Comparison of ENCODE assay signal across 8 cellular contexts in the genomic region with DNA sequence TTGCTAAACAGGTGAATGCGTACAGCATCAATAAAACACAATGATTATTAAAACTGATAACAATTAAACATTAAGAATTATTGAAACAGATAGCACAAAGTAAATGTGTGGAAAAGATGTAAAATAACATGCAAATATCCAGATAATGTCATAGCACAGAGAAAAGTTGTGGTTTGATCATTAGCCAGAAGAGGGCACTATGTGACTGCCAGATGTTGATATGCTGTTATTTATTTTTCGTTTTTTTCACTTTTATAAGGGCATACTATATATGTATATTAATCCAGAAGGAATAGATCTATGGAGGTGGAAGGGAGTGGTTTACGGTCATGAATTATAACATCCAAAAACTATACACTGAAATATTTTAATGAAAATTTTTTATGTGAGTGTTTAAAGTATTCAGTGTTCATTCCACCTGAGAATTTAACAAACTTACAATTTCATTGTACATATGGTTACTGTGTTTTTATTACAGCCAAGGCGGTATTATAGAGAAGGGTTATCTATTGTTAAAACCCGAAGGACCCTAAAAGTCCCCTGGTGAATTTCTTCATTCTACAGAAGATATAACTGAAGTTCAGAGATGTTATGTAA.
DNase-seq lines count a peak whose midpoint lies in the region; ATAC-seq and TF ChIP-seq lines count a peak whose summit lies in the region.

No MANE protein-coding gene starts in this region.

- H2AK5ac ChIP-seq in IMR-90 (ENCODE audit: low read depth, low read length), result no peak overlapping the region

- peak; percentile 7 for DNase-seq in activated naive CD4-positive, alpha-beta T cell treated with anti-CD3 and anti-CD28 coated beads for 36 hours
- no peak for DNase-seq in activated naive CD4-positive, alpha-beta T cell treated with anti-CD3 and anti-CD28 coated beads, Interleukin-2, amount 10 ng/mL, durations not matched to agents 7 days and 5 days
- peak; percentile 60 for DNase-seq in IMR-90
- no peak for DNase-seq in WTC11 (ENCODE audit: low spot score)
- no peak for DNase-seq in kidney epithelial cell (ENCODE audit: low read depth)
- no peak for DNase-seq in activated CD4-positive, alpha-beta T cell treated with anti-CD3 and anti-CD28 coated beads, Interleukin-2, amount 50 U/mL, for 48 hours
- no peak for DNase-seq in OCI-M2 (lab: John Stamatoyannopoulos, UW; ENCODE audit: unreplicated experiment)

- dilution Hi-C loops in IMR-90 (cut with HindIII; ENCODE audit: low sequenced_read_pairs, unreplicated experiment), result no loop called here

- H3K14ac ChIP-seq in IMR-90 (replicated peaks; ENCODE audit: low read depth, low read length), result no peak overlapping the region

- no peaks in the 10 kb centered on the region for H3K79me1 ChIP-seq in IMR-90 (ENCODE audit: low read depth in 1 of 2, low read length in 2 of 2)

- intact Hi-C loops in activated naive CD4-positive, alpha-beta T cell treated with anti-CD3 and anti-CD28 coated beads for 36 hours (cut with micrococcal nuclease), result loop anchor here (1.0 to 5.0 kb wide), 3 partner anchors 273 to 421 kb away; no protein-coding TSS in a partner anchor
- intact Hi-C loops in IMR-90 (cut with micrococcal nuclease), result loop anchor here (1.0 to 5.0 kb wide), 3 partner anchors 273 to 1094 kb away; no protein-coding TSS in a partner anchor

- no peak overlapping the region for H3K23ac ChIP-seq in IMR-90 (ENCODE audit: low read depth, low read length)

- no peak overlapping the region for H2AFZ ChIP-seq in IMR-90 (replicated peaks; ENCODE audit: low read length, poor library complexity)

- no peaks in the 10 kb centered on the region for H3K36me3 Mint-ChIP-seq in activated naive CD4-positive, alpha-beta T cell treated with anti-CD3 and anti-CD28 coated beads for 36 hours (ENCODE audit: low read depth)
- no peaks in the 10 kb centered on the region for H3K36me3 Mint-ChIP-seq in activated naive CD4-positive, alpha-beta T cell treated with anti-CD3 and anti-CD28 coated beads, Interleukin-2, amount 10 ng/mL, durations not matched to agents 7 days and 5 days
- no peaks in the 10 kb centered on the region for H3K36me3 Mint-ChIP-seq in WTC11

- H2BK15ac ChIP-seq in IMR-90 (ENCODE audit: low read depth, low read length), result no peak overlapping the region

- no peak overlapping the region for H4K8ac ChIP-seq in IMR-90 (ENCODE audit: low read depth in 2 of 2, low read length in 2 of 2)

- no CpG with 5 or more reads among the region's 5 CpGs for WGBS in IMR-90 (ENCODE audit: extremely low coverage in 2 of 2, insufficient read length in 1 of 2), 2 experiments

- no peaks in the 10 kb centered on the region for H3K9me3 Mint-ChIP-seq in activated naive CD4-positive, alpha-beta T cell treated with anti-CD3 and anti-CD28 coated beads for 36 hours
- H3K9me3 Mint-ChIP-seq in activated naive CD4-positive, alpha-beta T cell treated with anti-CD3 and anti-CD28 coated beads, Interleukin-2, amount 10 ng/mL, durations not matched to agents 7 days and 5 days, result no peaks in the 10 kb centered on the region
- no peaks in the 10 kb centered on the region for H3K9me3 Mint-ChIP-seq in WTC11

- peak; percentile 85 for TF ChIP-seq RAD21 in IMR-90 (IDR thresholded peaks at IDR 0.05; ENCODE audit: low read length)

- no peaks in the 10 kb centered on the region for H4K20me1 ChIP-seq in IMR-90 (ENCODE audit: insufficient read depth, low read length)

- H2AK9ac ChIP-seq in IMR-90 (replicated peaks; ENCODE audit: low read depth, low read length, poor library complexity), result no peak overlapping the region

- no peak overlapping the region for H3K18ac ChIP-seq in IMR-90 (ENCODE audit: low read depth, low read length)

- no peak overlapping the region for H4K91ac ChIP-seq in IMR-90 (ENCODE audit: insufficient read depth, low read depth, low read length)

- no peak overlapping the region for H3K27ac Mint-ChIP-seq in activated naive CD4-positive, alpha-beta T cell treated with anti-CD3 and anti-CD28 coated beads for 36 hours
- no peak overlapping the region for H3K27ac Mint-ChIP-seq in activated naive CD4-positive, alpha-beta T cell treated with anti-CD3 and anti-CD28 coated beads, Interleukin-2, amount 10 ng/mL, durations not matched to agents 7 days and 5 days
- H3K27ac Mint-ChIP-seq in WTC11, result no peak overlapping the region

- no peak overlapping the region for H3K4me3 ChIP-seq in IMR-90 (ENCODE audit: insufficient read depth, low read depth, low read length)
- no peak overlapping the region for H3K4me3 ChIP-seq in kidney epithelial cell (ENCODE audit: low read depth, low read length)

- no peaks in the 10 kb centered on the region for H3K9me3 ChIP-seq in IMR-90 (ENCODE audit: control insufficient read depth, insufficient read depth, low read length)

- H3K36me3 ChIP-seq in IMR-90 (ENCODE audit: control insufficient read depth, insufficient read depth, low read length) (no peaks in the 10 kb centered on the region), kidney epithelial cell (ENCODE audit: control insufficient read depth, insufficient read depth, low read length) (no peaks in the 10 kb centered on the region)

- H2BK20ac ChIP-seq in IMR-90 (ENCODE audit: low read depth, low read length), result no peak overlapping the region

- no peak overlapping the region for H3K4me3 Mint-ChIP-seq in activated naive CD4-positive, alpha-beta T cell treated with anti-CD3 and anti-CD28 coated beads for 36 hours
- no peak overlapping the region for H3K4me3 Mint-ChIP-seq in activated naive CD4-positive, alpha-beta T cell treated with anti-CD3 and anti-CD28 coated beads, Interleukin-2, amount 10 ng/mL, durations not matched to agents 7 days and 5 days
- no peak overlapping the region for H3K4me3 Mint-ChIP-seq in WTC11

- TF ChIP-seq CTCF in IMR-90 (conservative IDR thresholded peaks at IDR 0.05; ENCODE audit: low read depth, low read length) (peak; percentile 85), WTC11 (IDR thresholded peaks at IDR 0.05) (peak; percentile 60), kidney epithelial cell (IDR thresholded peaks at IDR 0.05; ENCODE audit: insufficient read depth, low read length, poor library complexity, severe bottlenecking) (peak; percentile 61)

- H3K9ac ChIP-seq in IMR-90 (ENCODE audit: low read depth, low read length), result no peak overlapping the region

- H3K4me2 ChIP-seq in IMR-90 (ENCODE audit: low read depth, low read length), result no peak overlapping the region

- H3K4me1 Mint-ChIP-seq in activated naive CD4-positive, alpha-beta T cell treated with anti-CD3 and anti-CD28 coated beads for 36 hours (ENCODE audit: low read depth), result no peaks in the 10 kb centered on the region
- H3K4me1 Mint-ChIP-seq in activated naive CD4-positive, alpha-beta T cell treated with anti-CD3 and anti-CD28 coated beads, Interleukin-2, amount 10 ng/mL, durations not matched to agents 7 days and 5 days, result no peaks in the 10 kb centered on the region
- peaks cover 12% of the 10 kb centered on the region for H3K4me1 Mint-ChIP-seq in WTC11

- BruUV-seq in IMR-90 (replicated peaks; lab: Mats Ljungman, UMichigan), result no TSS peak

- peaks cover 11% of the 10 kb centered on the region for H3K9me1 ChIP-seq in IMR-90 (ENCODE audit: insufficient read depth, low read length)

- in situ Hi-C loops in IMR-90 (cut with MboI; ENCODE audit: low sequenced_read_pairs), result loop anchor here (10.0 to 25.0 kb wide), 2 partner anchors 602 to 1099 kb away; no protein-coding TSS in a partner anchor

- no peak overlapping the region for H2BK5ac ChIP-seq in IMR-90 (ENCODE audit: low read depth, low read length, poor library complexity, severe bottlenecking)

- no peak overlapping the region for H3K4ac ChIP-seq in IMR-90 (ENCODE audit: low read depth, low read length)

- TF ChIP-seq POLR2A in IMR-90 (IDR thresholded peaks at IDR 0.05; ENCODE audit: low read depth, low read length), result no peak

- H3K56ac ChIP-seq in IMR-90 (ENCODE audit: extremely low read depth, insufficient read depth, low read length), result no peak overlapping the region

- ATAC-seq in IMR-90 (ENCODE audit: low read depth) (peak; percentile 51; the same call in 1 of the 2 replicates), WTC11 (no peak), HG02970 (IDR thresholded peaks at IDR 0.05; ENCODE audit: low FRiP score, unreplicated experiment) (no peak)

- no peak overlapping the region for H4K5ac ChIP-seq in IMR-90 (ENCODE audit: low read depth, low read length)

- peaks cover 4% of the 10 kb centered on the region for H3K27me3 Mint-ChIP-seq in activated naive CD4-positive, alpha-beta T cell treated with anti-CD3 and anti-CD28 coated beads for 36 hours (ENCODE audit: low read depth)
- peaks cover 3% of the 10 kb centered on the region for H3K27me3 Mint-ChIP-seq in activated naive CD4-positive, alpha-beta T cell treated with anti-CD3 and anti-CD28 coated beads, Interleukin-2, amount 10 ng/mL, durations not matched to agents 7 days and 5 days
- no peaks in the 10 kb centered on the region for H3K27me3 Mint-ChIP-seq in WTC11 (ENCODE audit: low read depth)

- H3K27ac ChIP-seq in IMR-90 (ENCODE audit: insufficient read depth, low read length), result no peak overlapping the region

- peaks cover 4% of the 10 kb centered on the region; the same call in 1 of the 2 replicates for H3K4me1 ChIP-seq in IMR-90 (ENCODE audit: control insufficient read depth, insufficient read depth, low read length)

- no peak overlapping the region for H2BK120ac ChIP-seq in IMR-90 (ENCODE audit: low read depth, low read length)

- H3K27me3 ChIP-seq in IMR-90 (ENCODE audit: control insufficient read depth, insufficient read depth, low read length) (peaks cover 18% of the 10 kb centered on the region), kidney epithelial cell (ENCODE audit: control insufficient read depth, insufficient read depth, low read length) (no peaks in the 10 kb centered on the region)

- CTCF ChIA-PET in activated naive CD4-positive, alpha-beta T cell treated with anti-CD3 and anti-CD28 coated beads for 36 hours (lab: Charles Lee), result interaction anchor here (1.6 to 1.8 kb wide), 2 partner anchors 308 to 312 kb away, joined by 6 read pairs; no protein-coding TSS in a partner anchor
- CTCF ChIA-PET in activated naive CD4-positive, alpha-beta T cell treated with anti-CD3 and anti-CD28 coated beads, Interleukin-2, amount 10 ng/mL, durations not matched to agents 7 days and 5 days (lab: Charles Lee), result interaction anchor here (1.8 kb wide), 1 partner anchor 992 kb away, joined by 4 read pairs; no protein-coding TSS in a partner anchor
- CTCF ChIA-PET in IMR-90 (lab: Yijun Ruan, JAX), result no interaction called here
- CTCF ChIA-PET in WTC11 (lab: Charles Lee), result no interaction called here

- POLR2A ChIA-PET in IMR-90 (lab: Charles Lee; ENCODE audit: unreplicated experiment) (no interaction called here), WTC11 (lab: Charles Lee) (no interaction called here)

TF ChIP-seq in IMR-90, 13 proteins besides CTCF, POLR2A, EP300 and RAD21 (continues in another document):
- TF ChIP-seq CHD1 (IDR thresholded peaks at IDR 0.05; ENCODE audit: low read depth, low read length) (no peak), RCOR1 (IDR thresholded peaks at IDR 0.05; ENCODE audit: insufficient replicate concordance, low read length) (no peak), MAFK (IDR thresholded peaks at IDR 0.05; ENCODE audit: low read depth, low read length) (no peak)

Comparison
In these comparisons a context has a peak if more than half of its experiments do, and no peak if none do; other contexts are left out.
1. DNase-seq: peak in activated naive CD4-positive, alpha-beta T cell treated with anti-CD3 and anti-CD28 coated beads for 36 hours (single experiment) and IMR-90 (single experiment); none in activated naive CD4-positive, alpha-beta T cell treated with anti-CD3 and anti-CD28 coated beads, Interleukin-2, amount 10 ng/mL, durations not matched to agents 7 days and 5 days (single experiment), WTC11 (single experiment), kidney epithelial cell (single experiment), activated CD4-positive, alpha-beta T cell treated with anti-CD3 and anti-CD28 coated beads, Interleukin-2, amount 50 U/mL, for 48 hours (0 of 2) and OCI-M2 (single experiment).
2. CTCF ChIA-PET loops: an anchor here in activated naive CD4-positive, alpha-beta T cell treated with anti-CD3 and anti-CD28 coated beads for 36 hours (1.6 to 1.8 kb wide) and activated naive CD4-positive, alpha-beta T cell treated with anti-CD3 and anti-CD28 coated beads, Interleukin-2, amount 10 ng/mL, durations not matched to agents 7 days and 5 days (1.8 kb wide); none called in IMR-90 and WTC11.
3. Peak in every context shown above with its lines, with median percentiles within 50 percentile points of each other: CTCF ChIP-seq.